In genomic region chr5:160542281-160542680, GRCh38 we compare ENCODE assay signal across 28 cellular contexts.
DNase-seq lines count a peak whose midpoint lies in the region; ATAC-seq, FAIRE-seq and TF ChIP-seq lines count a peak whose summit lies in the region.
"Had no signal": no experiment of that assay in that cellular context is flagged by ENCODE, and none has a peak within 500 bp of the region (broad histone marks: within the 10 kb centered on the region; RNA-seq: fewer than 3 reads in every experiment).

No MANE protein-coding gene starts in this region.

- no peaks in the 10 kb centered on the region for H3K4me1 Mint-ChIP-seq in activated CD8-positive, alpha-beta memory T cell treated with anti-CD3 and anti-CD28 coated beads, Interleukin-2, amount 10 ng/mL, durations not matched to agents 7 days and 5 days
- H3K4me1 Mint-ChIP-seq: CD4-positive, CD25-positive, alpha-beta regulatory T cell; H9 had no signal

- no TSS peak for BruUV-seq in PC-3 (replicated peaks; lab: Mats Ljungman, UMichigan)

- no peaks in the 10 kb centered on the region for H3K36me3 Mint-ChIP-seq in activated CD8-positive, alpha-beta memory T cell treated with anti-CD3 and anti-CD28 coated beads, Interleukin-2, amount 10 ng/mL, durations not matched to agents 7 days and 5 days

- H3K4me3 ChIP-seq in PC-3 (ENCODE audit: low read length): no peak overlapping the region
- no peak overlapping the region for H3K4me3 ChIP-seq in bronchial epithelial cell (ENCODE audit: low read depth, low read length)
- no peak overlapping the region for H3K4me3 ChIP-seq in keratinocyte (ENCODE audit: control insufficient read depth in 2 of 3, extremely low read depth in 1 of 3, insufficient read depth in 2 of 3, low read depth in 1 of 3, low read length in 3 of 3)
- H3K4me3 ChIP-seq: BLaER1, GM12878, GM23248, SJCRH30 had no signal

- intact Hi-C loops in PC-3 (cut with micrococcal nuclease): no loop called here

- peaks cover 2% of the 10 kb centered on the region for H3K9me3 Mint-ChIP-seq in activated CD8-positive, alpha-beta memory T cell treated with anti-CD3 and anti-CD28 coated beads, Interleukin-2, amount 10 ng/mL, durations not matched to agents 7 days and 5 days (ENCODE audit: low read depth)
- H3K9me3 Mint-ChIP-seq: H9 had no signal

- POLR2A ChIA-PET in PC-3 (lab: Charles Lee; ENCODE audit: unreplicated experiment): no interaction called here

- H3K27ac Mint-ChIP-seq in activated CD8-positive, alpha-beta memory T cell treated with anti-CD3 and anti-CD28 coated beads, Interleukin-2, amount 10 ng/mL, durations not matched to agents 7 days and 5 days: no peak overlapping the region
- H3K27ac Mint-ChIP-seq: H9 had no signal

- no peaks in the 10 kb centered on the region for H3K36me3 ChIP-seq in PC-3 (ENCODE audit: low read depth, low read length)
- H3K36me3 ChIP-seq in bronchial epithelial cell (ENCODE audit: control insufficient read depth, insufficient read depth, low read length): no peaks in the 10 kb centered on the region
- no peaks in the 10 kb centered on the region for H3K36me3 ChIP-seq in keratinocyte (ENCODE audit: control insufficient read depth in 2 of 2, extremely low read depth in 1 of 2, insufficient read depth in 2 of 2, low read length in 2 of 2)
- H3K36me3 ChIP-seq: BLaER1, SJCRH30 had no signal

- no peak overlapping the region for H3K27ac ChIP-seq in PC-3 (ENCODE audit: low read length)
- peak overlapping the region; percentile 56 for H3K27ac ChIP-seq in keratinocyte (ENCODE audit: control insufficient read depth, insufficient read depth, low read length)
- H3K27ac ChIP-seq: BLaER1, GM23248, HL-60, SJCRH30 had no signal

- no peaks in the 10 kb centered on the region for H3K79me2 ChIP-seq in PC-3 (ENCODE audit: low read length)
- no peaks in the 10 kb centered on the region for H3K79me2 ChIP-seq in keratinocyte (ENCODE audit: control insufficient read depth, insufficient read depth, low read length)

- CTCF ChIA-PET in PC-3 (lab: Charles Lee): no interaction called here
- CTCF ChIA-PET in activated CD8-positive, alpha-beta memory T cell treated with anti-CD3 and anti-CD28 coated beads, Interleukin-2, amount 10 ng/mL, durations not matched to agents 7 days and 5 days (lab: Charles Lee): no interaction called here

- H2AFZ ChIP-seq in PC-3 (ENCODE audit: low read length) (no peak overlapping the region), keratinocyte (ENCODE audit: control insufficient read depth, low read length) (no peak overlapping the region)
- H2AFZ ChIP-seq: GM23248 had no signal

- H3K9me3 ChIP-seq in PC-3 (ENCODE audit: low read length) (no peaks in the 10 kb centered on the region), keratinocyte (ENCODE audit: control insufficient read depth, low read depth, low read length) (peaks cover 3% of the 10 kb centered on the region)
- H3K9me3 ChIP-seq: SJCRH30 had no signal

- no peaks in the 10 kb centered on the region for H3K9me1 ChIP-seq in keratinocyte (ENCODE audit: control insufficient read depth, extremely low read depth, insufficient read depth, low read length)

- no peaks in the 10 kb centered on the region for H3K9me2 ChIP-seq in PC-3 (replicated peaks; ENCODE audit: low read length)

- H4K20me1 ChIP-seq in PC-3 (ENCODE audit: low read length): no peaks in the 10 kb centered on the region
- no peaks in the 10 kb centered on the region for H4K20me1 ChIP-seq in keratinocyte (ENCODE audit: control insufficient read depth, extremely low read depth, insufficient read depth, low read length)
- H4K20me1 ChIP-seq: BLaER1 had no signal

- H3K27me3 Mint-ChIP-seq in activated CD8-positive, alpha-beta memory T cell treated with anti-CD3 and anti-CD28 coated beads, Interleukin-2, amount 10 ng/mL, durations not matched to agents 7 days and 5 days: no peaks in the 10 kb centered on the region
- H3K27me3 Mint-ChIP-seq: CD4-positive, CD25-positive, alpha-beta regulatory T cell had no signal

- H3K27me3 ChIP-seq in PC-3 (ENCODE audit: low read length): no peaks in the 10 kb centered on the region
- no peaks in the 10 kb centered on the region for H3K27me3 ChIP-seq in bronchial epithelial cell (ENCODE audit: control insufficient read depth, insufficient read depth, low read length)
- no peaks in the 10 kb centered on the region for H3K27me3 ChIP-seq in keratinocyte (ENCODE audit: control insufficient read depth, extremely low read depth, insufficient read depth, low read length)
- H3K27me3 ChIP-seq: BLaER1 had no signal

- DNase-seq in ELR (ENCODE audit: low read depth): peak; percentile 4
- peak; percentile 21 for DNase-seq in PC-3
- peak; percentile 94 for DNase-seq in bronchial epithelial cell (ENCODE audit: low read depth)
- peak; percentile 54 for DNase-seq in keratinocyte (ENCODE audit: low read depth, low spot score)
- no peak for DNase-seq in glomerular visceral epithelial cell (ENCODE audit: extremely low spot score)
- DNase-seq in GM19238 (ENCODE audit: insufficient read length, low spot score): no peak
- DNase-seq in activated CD8-positive, alpha-beta memory T cell treated with anti-CD3 and anti-CD28 coated beads, Interleukin-2, amount 10 ng/mL, durations not matched to agents 7 days and 5 days: no peak
- DNase-seq: CD4-positive, CD25-positive, alpha-beta regulatory T cell; DMS153; GDM1; GM23248; H9; NCI-H1092 treated with DMSO at 0.1 percent for 48 hours; NCI-H1436; NCI-H187; NCI-H2081 treated with DMSO at 0.1 percent for 48 hours; NCI-H2171; NCI-H226; NCI-H510A; NCI-H69; SJCRH30 had no signal

- no peak overlapping the region for H3K4me2 ChIP-seq in PC-3 (ENCODE audit: low read length)
- peak overlapping the region; percentile 19 for H3K4me2 ChIP-seq in keratinocyte (ENCODE audit: control insufficient read depth, extremely low read depth, insufficient read depth, low read depth, low read length)
- H3K4me2 ChIP-seq: BLaER1 had no signal

- dilution Hi-C loops in keratinocyte (cut with MboI; ENCODE audit: extremely low pct_ligation_motif_present, low sequenced_read_pairs): no loop called here

- FAIRE-seq in bronchial epithelial cell (lab: Jason Lieb, UNC): no peak
- peak; percentile 76 for FAIRE-seq in keratinocyte (lab: Jason Lieb, UNC)
- FAIRE-seq: A204.1, GM12878 had no signal

- TF ChIP-seq CTCF in PC-3 (conservative IDR thresholded peaks at IDR 0.05; ENCODE audit: low read depth, low read length) (no peak), bronchial epithelial cell (IDR thresholded peaks at IDR 0.05; ENCODE audit: insufficient read depth, low read length, severe bottlenecking) (no peak), keratinocyte (optimal IDR thresholded peaks at IDR 0.05 in 1 of 3, IDR thresholded peaks at IDR 0.05 in 1 of 3, conservative IDR thresholded peaks at IDR 0.05 in 1 of 3; ENCODE audit: extremely low read depth in 1 of 3, insufficient read depth in 2 of 3, low read length in 3 of 3) (no peak)

- no peaks in the 10 kb centered on the region for H3F3A ChIP-seq in PC-3 (ENCODE audit: low read length, unreplicated experiment)

- H3K4me1 ChIP-seq in PC-3 (ENCODE audit: insufficient read depth, low read length) (no peaks in the 10 kb centered on the region), keratinocyte (ENCODE audit: control insufficient read depth, extremely low read depth, insufficient read depth, low read length) (peaks cover 40% of the 10 kb centered on the region)
- H3K4me1 ChIP-seq: BLaER1, SJCRH30 had no signal

- ATAC-seq in PC-3: no peak
- no peak for ATAC-seq in GM18907 (IDR thresholded peaks at IDR 0.05; ENCODE audit: unreplicated experiment)
- ATAC-seq in activated CD8-positive, alpha-beta memory T cell treated with anti-CD3 and anti-CD28 coated beads, Interleukin-2, amount 10 ng/mL, durations not matched to agents 7 days and 5 days: no peak
- ATAC-seq: GM12878, Panc1, Right ventricle myocardium inferior had no signal

- H3K9ac ChIP-seq in PC-3 (ENCODE audit: low read length): no peak overlapping the region
- no peak overlapping the region for H3K9ac ChIP-seq in keratinocyte (ENCODE audit: control insufficient read depth, extremely low read depth, insufficient read depth, low read length)
- H3K9ac ChIP-seq: BLaER1, GM23248 had no signal

- no peak overlapping the region for H3K4me3 Mint-ChIP-seq in activated CD8-positive, alpha-beta memory T cell treated with anti-CD3 and anti-CD28 coated beads, Interleukin-2, amount 10 ng/mL, durations not matched to agents 7 days and 5 days
- H3K4me3 Mint-ChIP-seq: CD4-positive, CD25-positive, alpha-beta regulatory T cell; H9 had no signal

Comparison
In these comparisons a context has a peak if more than half of its experiments do, and no peak if none do; other contexts are left out.
1. DNase-seq: peak in ELR (single experiment), PC-3 (single experiment), bronchial epithelial cell (single experiment) and keratinocyte (single experiment); none in glomerular visceral epithelial cell (single experiment), GM19238 (single experiment) and activated CD8-positive, alpha-beta memory T cell treated with anti-CD3 and anti-CD28 coated beads, Interleukin-2, amount 10 ng/mL, durations not matched to agents 7 days and 5 days (single experiment).